26 cellular contexts compared by ENCODE assay signal in the genomic region with DNA sequence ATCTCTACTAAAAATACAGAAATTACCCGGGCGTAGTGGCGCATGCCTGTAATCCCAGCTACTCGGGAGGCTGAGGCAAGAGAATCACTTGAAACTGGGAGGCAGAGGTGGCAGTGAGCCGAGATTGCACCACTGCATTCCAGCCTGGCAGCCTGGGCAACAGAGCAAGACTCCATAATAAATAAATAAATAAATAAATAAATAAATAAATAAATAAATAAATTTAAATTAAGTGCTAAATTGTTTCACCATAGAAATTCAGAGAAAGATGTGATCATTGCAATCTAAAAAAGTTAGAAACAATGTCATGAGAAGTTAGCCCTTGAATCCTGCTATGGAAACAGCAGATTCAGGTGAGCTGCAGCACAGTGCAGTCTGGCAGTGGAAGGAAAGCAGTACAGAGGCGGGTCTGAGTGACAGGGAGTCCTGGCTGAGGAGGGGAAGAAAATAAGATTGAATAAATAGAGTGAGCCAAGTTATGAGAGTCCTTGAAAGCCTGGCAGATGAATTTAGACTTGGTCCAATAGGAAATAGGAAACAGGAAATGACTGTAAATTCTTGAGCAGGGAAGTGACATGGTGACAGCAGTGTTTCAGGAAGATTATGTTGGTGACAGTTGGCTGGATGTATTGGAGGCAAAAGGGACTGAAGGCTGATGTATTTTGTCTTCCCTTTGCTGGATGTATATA.
A peak's percentile ranks its signal among the peaks of the same experiment; 100 is the strongest.
DNase-seq lines count a peak whose midpoint lies in the region; ATAC-seq and TF ChIP-seq lines count a peak whose summit lies in the region.
"Had no signal": no experiment of that assay in that cellular context is flagged by ENCODE, and none has a peak within 500 bp of the region (broad histone marks: within the 10 kb centered on the region; RNA-seq: fewer than 3 reads in every experiment).

No MANE protein-coding gene starts in this region.

- no peak overlapping the region for H3K4me3 ChIP-seq in A673 (ENCODE audit: low read depth, low read length, poor library complexity, severe bottlenecking)
- H3K4me3 ChIP-seq in Loucy (ENCODE audit: low read length, poor library complexity, severe bottlenecking) = no peak overlapping the region
- H3K4me3 ChIP-seq in neural cell (ENCODE audit: low read length) = no peak overlapping the region
- H3K4me3 ChIP-seq in stomach = no peak overlapping the region
- H3K4me3 ChIP-seq: GM23248 had no signal

- WGBS in stomach, 5 donors = 89 to 95% (median 95%) methylated on average over 6 of the region's 6 CpGs

- no peak overlapping the region for H3K9ac ChIP-seq in Loucy (ENCODE audit: low read depth, low read length, poor library complexity, severe bottlenecking)
- H3K9ac ChIP-seq in neural cell (ENCODE audit: low read length) = no peak overlapping the region
- H3K9ac ChIP-seq: GM23248 had no signal

- H3K79me2 ChIP-seq in Loucy (ENCODE audit: insufficient read depth, low read length) = no peaks in the 10 kb centered on the region
- no peaks in the 10 kb centered on the region for H3K79me2 ChIP-seq in neural cell (replicated peaks; ENCODE audit: insufficient read depth, low read length)

- TF ChIP-seq EP300 in neural cell (conservative IDR thresholded peaks at IDR 0.05; ENCODE audit: poor library complexity, severe bottlenecking) = no peak
- TF ChIP-seq EP300 in stomach (IDR thresholded peaks at IDR 0.05) = no peak

- H3F3A ChIP-seq in Loucy (ENCODE audit: low read depth) = no peaks in the 10 kb centered on the region
- H3F3A ChIP-seq in neural cell (ENCODE audit: insufficient read depth, low read length, poor library complexity, severe bottlenecking) = no peaks in the 10 kb centered on the region

- BruUV-seq in A673 (replicated peaks; lab: Mats Ljungman, UMichigan) = no TSS peak

- H3K9me3 ChIP-seq in A673 (ENCODE audit: low read depth, low read length, poor library complexity, severe bottlenecking) (peaks cover under 1% of the 10 kb centered on the region), Loucy (ENCODE audit: insufficient read depth, low read depth, low read length) (no peaks in the 10 kb centered on the region), neural cell (ENCODE audit: low read length) (no peaks in the 10 kb centered on the region), stomach (no peaks in the 10 kb centered on the region)
- H3K9me3 ChIP-seq: Caco-2 had no signal

- CTCF ChIA-PET in A673 (lab: Charles Lee) = no interaction called here

- TF ChIP-seq POLR2A in stomach (IDR thresholded peaks at IDR 0.05) = no peak

- H4K20me1 ChIP-seq in Loucy (ENCODE audit: insufficient read depth, low read length, poor library complexity, severe bottlenecking) = no peaks in the 10 kb centered on the region
- H4K20me1 ChIP-seq in neural cell (ENCODE audit: insufficient read depth) = no peaks in the 10 kb centered on the region

- H3K36me3 ChIP-seq in A673 (ENCODE audit: insufficient read depth, low read length, poor library complexity, severe bottlenecking) = no peaks in the 10 kb centered on the region
- H3K36me3 ChIP-seq in Loucy (ENCODE audit: insufficient read depth, low read length) = no peaks in the 10 kb centered on the region
- no peaks in the 10 kb centered on the region for H3K36me3 ChIP-seq in neural cell (ENCODE audit: insufficient read depth, low read length)
- no peaks in the 10 kb centered on the region for H3K36me3 ChIP-seq in stomach

- H2AFZ ChIP-seq in Loucy (ENCODE audit: low read length) (peak overlapping the region; percentile 76), neural cell (ENCODE audit: low read depth, low read length) (no peak overlapping the region)
- H2AFZ ChIP-seq: GM23248 had no signal

- H3K4me2 ChIP-seq in Loucy (ENCODE audit: low read depth, low read length, poor library complexity, severe bottlenecking) (no peak overlapping the region), neural cell (ENCODE audit: low read length) (no peak overlapping the region)

- H3K4me1 ChIP-seq in A673 (ENCODE audit: insufficient read depth, low read length, poor library complexity, severe bottlenecking) = peaks cover 44% of the 10 kb centered on the region
- H3K4me1 ChIP-seq in Loucy (ENCODE audit: insufficient read depth, low read length, poor library complexity, severe bottlenecking) = no peaks in the 10 kb centered on the region
- no peaks in the 10 kb centered on the region for H3K4me1 ChIP-seq in stomach
- H3K4me1 ChIP-seq: Caco-2 had no signal

- H3K27ac ChIP-seq in A673 (ENCODE audit: low read depth, low read length, poor library complexity, severe bottlenecking) (no peak overlapping the region), neural cell (ENCODE audit: low read length) (peak overlapping the region; percentile 63), stomach (no peak overlapping the region)
- H3K27ac ChIP-seq: C4-2B, GM23248 had no signal

- H3K9me2 ChIP-seq in Loucy (replicated peaks; ENCODE audit: low read depth, low read length) (no peaks in the 10 kb centered on the region), neural cell (ENCODE audit: insufficient read depth, low read length) (no peaks in the 10 kb centered on the region)

- H3K27me3 ChIP-seq in A673 (replicated peaks; ENCODE audit: insufficient read depth, low read depth, low read length, poor library complexity) (no peaks in the 10 kb centered on the region), Loucy (ENCODE audit: insufficient read depth, low read length, poor library complexity, severe bottlenecking) (no peaks in the 10 kb centered on the region), neural cell (ENCODE audit: insufficient read depth, low read depth, low read length) (no peaks in the 10 kb centered on the region), stomach (no peaks in the 10 kb centered on the region)

- ATAC-seq in GM21825 (IDR thresholded peaks at IDR 0.05; ENCODE audit: unreplicated experiment) = no peak
- ATAC-seq: CD8-positive, alpha-beta T cell; T-cell had no signal

- TF ChIP-seq CTCF in A673 (conservative IDR thresholded peaks at IDR 0.05; ENCODE audit: low read depth, low read length) (no peak), Loucy (conservative IDR thresholded peaks at IDR 0.05; ENCODE audit: low read length) (no peak), neural cell (IDR thresholded peaks at IDR 0.05; ENCODE audit: poor library complexity, severe bottlenecking) (no peak), stomach (IDR thresholded peaks at IDR 0.05) (no peak)

- peak; percentile 75 for DNase-seq in A673 (ENCODE audit: low spot score)
- peak; percentile 10 for DNase-seq in dermis blood vessel endothelial cell
- DNase-seq in NCI-H748 treated with DMSO at 0.1 percent for 48 hours (lab: John Stamatoyannopoulos, UW) = no peak
- DNase-seq in stomach = no peak
- DNase-seq: Caco-2; CD8-positive, alpha-beta T cell; DMS79; GF-D8; GM23248; H7; HFFc6; IMR-90; KG1; NCI-H1092; NCI-H1417 treated with DMSO at 0.1 percent for 48 hours; NCI-H1694 treated with DMSO at 0.1 percent for 48 hours; NCI-H2081; NCI-H345; NCI-H774; RPMI8226; SHP77; T-cell had no signal

- POLR2A ChIA-PET in A673 (lab: Charles Lee; ENCODE audit: low non-redundant PET) = no interaction called here

- TF ChIP-seq RAD21 in neural cell (conservative IDR thresholded peaks at IDR 0.05) = no peak

- intact Hi-C loops in A673 (cut with micrococcal nuclease; ENCODE audit: unreplicated experiment) = no loop called here
- intact Hi-C loops in stomach (cut with DNase I; ENCODE audit: low total_unique reads) = no loop called here

TF ChIP-seq in neural cell, 6 proteins besides CTCF, POLR2A, EP300 and RAD21:
- TF ChIP-seq TAF1 (IDR thresholded peaks at IDR 0.05; ENCODE audit: low read depth) (no peak), MXI1 (conservative IDR thresholded peaks at IDR 0.05; ENCODE audit: poor library complexity, severe bottlenecking) (no peak), SMC3 (conservative IDR thresholded peaks at IDR 0.05; ENCODE audit: poor library complexity) (no peak), POLR2AphosphoS5 (IDR thresholded peaks at IDR 0.05) (no peak), EZH2 (IDR thresholded peaks at IDR 0.05; ENCODE audit: borderline replicate concordance, insufficient read depth, low read length, poor library complexity, severe bottlenecking) (no peak), REST (IDR thresholded peaks at IDR 0.05; ENCODE audit: borderline replicate concordance) (no peak)

Comparison
In these comparisons a context has a peak if more than half of its experiments do, and no peak if none do; other contexts are left out.
1. DNase-seq: peak in A673 (single experiment) and dermis blood vessel endothelial cell (single experiment); none in NCI-H748 treated with DMSO at 0.1 percent for 48 hours (single experiment) and stomach (single experiment).